ENCODE assay signal across 18 cellular contexts in the genomic region with DNA sequence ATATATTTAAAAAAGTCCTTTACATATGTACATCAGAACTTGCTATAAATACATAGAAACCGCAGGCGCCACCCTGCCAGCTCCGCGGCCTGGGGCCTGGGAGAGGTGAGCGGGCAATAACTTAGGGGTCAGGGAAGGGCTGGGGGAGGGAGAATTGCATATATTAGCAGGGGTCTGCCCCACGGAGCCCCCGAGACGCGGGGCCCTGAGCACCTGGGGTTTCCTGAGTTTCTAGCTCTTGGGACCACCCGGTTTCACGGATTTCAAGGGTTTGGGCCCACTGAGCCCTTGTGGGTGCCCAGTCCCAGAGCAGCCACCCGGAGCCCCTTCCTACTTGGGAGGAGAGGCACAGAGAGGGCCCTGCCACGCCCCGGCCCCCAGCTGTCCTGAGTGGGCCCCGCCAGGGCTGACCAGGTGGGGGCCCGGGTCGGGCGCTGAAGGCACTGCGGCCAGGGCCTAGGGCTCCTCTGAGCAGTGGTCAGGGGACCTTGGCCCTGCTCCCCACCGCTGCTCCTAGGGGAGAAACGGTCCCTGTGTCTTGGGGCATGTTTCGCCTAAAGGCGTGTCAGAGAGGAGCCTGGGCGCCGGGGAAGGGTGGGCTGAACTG. TPM values are rescaled to one million over a fixed set of nuclear protein-coding genes. Genes with fewer than 3 reads are reported as not detected.
DNase-seq lines count a peak whose midpoint lies in the region; ATAC-seq and TF ChIP-seq lines count a peak whose summit lies in the region.
"Had no signal": no experiment of that assay in that cellular context is flagged by ENCODE, and none has a peak within 500 bp of the region (broad histone marks: within the 10 kb centered on the region; RNA-seq: fewer than 3 reads in every experiment).

No MANE protein-coding gene starts in this region.

- no TSS peak for BruUV-seq in Calu3 (replicated peaks; lab: Mats Ljungman, UMichigan)

- peak overlapping the region; percentile 10 for H3K27ac ChIP-seq in CD4-positive, alpha-beta T cell (ENCODE audit: low read depth, low read length)
- H3K27ac ChIP-seq in HUES64 (ENCODE audit: low read depth, low read length) (0 out of 2 replicates have a peak overlapping the region, but pooled peaks have one; percentile 49), WERI-Rb-1 (peak overlapping the region; percentile 8; the same call in 1 of the 2 replicates)
- H3K27ac ChIP-seq: neural progenitor cell had no signal

- H3K36me3 ChIP-seq in HUES64 (ENCODE audit: insufficient read depth, low read length) (peaks cover 24% of the 10 kb centered on the region), WERI-Rb-1 (peaks cover 35% of the 10 kb centered on the region)
- H3K36me3 ChIP-seq: neural progenitor cell had no signal

- intact Hi-C loops in CD4-positive, alpha-beta T cell (cut with DNase I, micrococcal nuclease) = loop anchor here in 1 of 2 experiments (10.0 kb wide), 1 partner anchor 313 kb away; a partner anchor contains a TSS
- intact Hi-C loops in Calu3 (cut with micrococcal nuclease; ENCODE audit: unreplicated experiment) = no loop called here

- WGBS in HUES64 = 95% methylated on average over 25 of the region's 25 CpGs

- peak overlapping the region; percentile 30 for H3K4me3 Mint-ChIP-seq in CD4-positive, alpha-beta T cell
- H3K4me3 Mint-ChIP-seq in neural crest cell (peak overlapping the region; percentile 84), Calu3 (ENCODE audit: low read depth, unreplicated experiment) (no peak overlapping the region), nephron progenitor cell (no peak overlapping the region)
- H3K4me3 Mint-ChIP-seq: activated naive CD8-positive, alpha-beta T cell treated with anti-CD3 and anti-CD28 coated beads, Interleukin-2, amount 10 ng/mL, durations not matched to agents 7 days and 5 days; stimulated activated naive CD8-positive, alpha-beta T cell treated with anti-CD3 and anti-CD28 coated beads, Interleukin-15, Interleukin-2, amounts not matched to agents 100 ng/mL and 50 ng/mL, for 24 hours had no signal

- peak overlapping the region; percentile 69 for H3K27ac Mint-ChIP-seq in CD4-positive, alpha-beta T cell
- no peak overlapping the region for H3K27ac Mint-ChIP-seq in neural crest cell (ENCODE audit: unreplicated experiment)
- H3K27ac Mint-ChIP-seq in Calu3 (ENCODE audit: unreplicated experiment) = no peak overlapping the region
- H3K27ac Mint-ChIP-seq in nephron progenitor cell = no peak overlapping the region
- H3K27ac Mint-ChIP-seq: activated naive CD8-positive, alpha-beta T cell treated with anti-CD3 and anti-CD28 coated beads, Interleukin-2, amount 10 ng/mL, durations not matched to agents 7 days and 5 days; neural progenitor cell; stimulated activated naive CD8-positive, alpha-beta T cell treated with anti-CD3 and anti-CD28 coated beads, Interleukin-15, Interleukin-2, amounts not matched to agents 100 ng/mL and 50 ng/mL, for 24 hours had no signal

- ATAC-seq in CD4-positive, alpha-beta T cell (ENCODE audit: poor library complexity) = no peak
- ATAC-seq: effector memory CD8-positive, alpha-beta T cell; left lobe of liver had no signal

- CTCF ChIA-PET in CD4-positive, alpha-beta T cell (lab: Charles Lee) = no interaction called here
- CTCF ChIA-PET in Calu3 (lab: Charles Lee) = no interaction called here

- no peaks in the 10 kb centered on the region for H3K9me3 Mint-ChIP-seq in CD4-positive, alpha-beta T cell
- H3K9me3 Mint-ChIP-seq in neural crest cell = no peaks in the 10 kb centered on the region
- no peaks in the 10 kb centered on the region for H3K9me3 Mint-ChIP-seq in Calu3 (ENCODE audit: low read depth, unreplicated experiment)
- no peaks in the 10 kb centered on the region for H3K9me3 Mint-ChIP-seq in nephron progenitor cell
- H3K9me3 Mint-ChIP-seq: activated naive CD8-positive, alpha-beta T cell treated with anti-CD3 and anti-CD28 coated beads, Interleukin-2, amount 10 ng/mL, durations not matched to agents 7 days and 5 days; effector memory CD8-positive, alpha-beta T cell; neural progenitor cell; stimulated activated naive CD8-positive, alpha-beta T cell treated with anti-CD3 and anti-CD28 coated beads, Interleukin-15, Interleukin-2, amounts not matched to agents 100 ng/mL and 50 ng/mL, for 24 hours had no signal

- POLR2A ChIA-PET in CD4-positive, alpha-beta T cell (lab: Charles Lee) = interaction anchor here (1.1 kb wide), 1 partner anchor 41 kb away, joined by 4 read pairs; a partner anchor contains a TSS

- H3K4me3 ChIP-seq in HUES64 (ENCODE audit: low read length) (no peak overlapping the region), WERI-Rb-1 (ENCODE audit: low read depth, low read length) (no peak overlapping the region)
- H3K4me3 ChIP-seq: neural progenitor cell, tibial nerve had no signal

- TF ChIP-seq CTCF in CD4-positive, alpha-beta T cell (IDR thresholded peaks at IDR 0.05) = no peak
- no peak for TF ChIP-seq CTCF in WERI-Rb-1 (IDR thresholded peaks at IDR 0.05; ENCODE audit: low read depth, low read length)
- no peak for TF ChIP-seq CTCF in neural crest cell (conservative IDR thresholded peaks at IDR 0.05)
- TF ChIP-seq CTCF in Calu3 (IDR thresholded peaks at IDR 0.05; ENCODE audit: unreplicated experiment) = no peak
- TF ChIP-seq CTCF in nephron progenitor cell (IDR thresholded peaks at IDR 0.05) = no peak

- peaks cover 21% of the 10 kb centered on the region for H3K36me3 Mint-ChIP-seq in CD4-positive, alpha-beta T cell (ENCODE audit: low read depth)
- H3K36me3 Mint-ChIP-seq in neural crest cell (ENCODE audit: low read depth) (no peaks in the 10 kb centered on the region), Calu3 (ENCODE audit: insufficient read depth, unreplicated experiment) (peaks cover 63% of the 10 kb centered on the region), nephron progenitor cell (ENCODE audit: low read depth) (no peaks in the 10 kb centered on the region)
- H3K36me3 Mint-ChIP-seq: activated naive CD8-positive, alpha-beta T cell treated with anti-CD3 and anti-CD28 coated beads, Interleukin-2, amount 10 ng/mL, durations not matched to agents 7 days and 5 days; neural progenitor cell had no signal

- H3K4me1 Mint-ChIP-seq in CD4-positive, alpha-beta T cell (ENCODE audit: low read depth) = peaks cover 9% of the 10 kb centered on the region
- H3K4me1 Mint-ChIP-seq in neural crest cell (peaks cover 6% of the 10 kb centered on the region), Calu3 (ENCODE audit: low read depth, unreplicated experiment) (no peaks in the 10 kb centered on the region), nephron progenitor cell (peaks cover 14% of the 10 kb centered on the region)

- DNase-seq in CD4-positive, alpha-beta T cell = no peak
- DNase-seq in WERI-Rb-1 = no peak
- DNase-seq in neural crest cell (ENCODE audit: low read depth, low spot score) = no peak
- no peak for DNase-seq in Calu3
- DNase-seq in nephron progenitor cell = no peak
- DNase-seq in NCI-H2081 treated with DMSO at 0.1 percent for 48 hours (lab: John Stamatoyannopoulos, UW) = no peak
- DNase-seq: activated naive CD8-positive, alpha-beta T cell treated with anti-CD3 and anti-CD28 coated beads, Interleukin-2, amount 10 ng/mL, durations not matched to agents 7 days and 5 days; effector memory CD8-positive, alpha-beta T cell; NCI-H1694; NCI-H2227 treated with DMSO at 0.1 percent for 48 hours; NCI-H774; small intestine; stimulated activated CD4-positive, alpha-beta T cell treated with anti-CD3 and anti-CD28 coated beads, Interleukin-2, amount 100 ng/mL, for 48 hours had no signal

- H3K4me1 ChIP-seq in HUES64 (ENCODE audit: insufficient read depth, low read length) = 0 out of 2 replicates have a peak, but pooled peaks cover under 1% of the 10 kb centered on the region

- H3K27me3 ChIP-seq in CD4-positive, alpha-beta T cell (ENCODE audit: control insufficient read depth, insufficient read depth, low read length) = no peaks in the 10 kb centered on the region
- H3K27me3 ChIP-seq in HUES64 (ENCODE audit: insufficient read depth, low read length) = no peaks in the 10 kb centered on the region
- H3K27me3 ChIP-seq in WERI-Rb-1 (ENCODE audit: insufficient read depth, low read depth, severe bottlenecking) = no peaks in the 10 kb centered on the region
- H3K27me3 ChIP-seq: neural progenitor cell, tibial nerve had no signal

- no peaks in the 10 kb centered on the region for H3K27me3 Mint-ChIP-seq in CD4-positive, alpha-beta T cell
- no peaks in the 10 kb centered on the region for H3K27me3 Mint-ChIP-seq in neural crest cell (ENCODE audit: low read depth)
- no peaks in the 10 kb centered on the region for H3K27me3 Mint-ChIP-seq in Calu3 (ENCODE audit: unreplicated experiment)
- no peaks in the 10 kb centered on the region for H3K27me3 Mint-ChIP-seq in nephron progenitor cell (ENCODE audit: low read depth, poor library complexity)
- H3K27me3 Mint-ChIP-seq: activated naive CD8-positive, alpha-beta T cell treated with anti-CD3 and anti-CD28 coated beads, Interleukin-2, amount 10 ng/mL, durations not matched to agents 7 days and 5 days; effector memory CD8-positive, alpha-beta T cell; stimulated activated naive CD8-positive, alpha-beta T cell treated with anti-CD3 and anti-CD28 coated beads, Interleukin-15, Interleukin-2, amounts not matched to agents 100 ng/mL and 50 ng/mL, for 24 hours had no signal

- H3K9ac ChIP-seq in HUES64 (ENCODE audit: low read depth, low read length) = no peak overlapping the region; the same call in 1 of the 2 replicates
- H3K9ac ChIP-seq: neural progenitor cell had no signal

- no peaks in the 10 kb centered on the region for H3K9me3 ChIP-seq in CD4-positive, alpha-beta T cell (ENCODE audit: control insufficient read depth, low read length)
- H3K9me3 ChIP-seq in HUES64 (ENCODE audit: insufficient read depth, low read depth, low read length) (no peaks in the 10 kb centered on the region), WERI-Rb-1 (ENCODE audit: severe bottlenecking) (no peaks in the 10 kb centered on the region)
- H3K9me3 ChIP-seq: tibial nerve had no signal

RNA-seq across cellular contexts. Expression of a gene that starts 4.0 kb away (rescaled TPM):
- total RNA-seq in CD4-positive, alpha-beta T cell = 100 to 1,000 TPM; 174 to 175 TPM
- polyA plus RNA-seq in HUES64 (2013, experiment 1 of 2) = 361 TPM
- polyA plus RNA-seq in HUES64 (2013, experiment 2 of 2) = 387 TPM
- total RNA-seq in neural crest cell = 300 and 313 TPM in 2 replicates
- total RNA-seq in Calu3 (2022) = 246 and 251 TPM in 2 replicates

RNA-seq across cellular contexts. Expression of a gene that starts 12.6 kb away (rescaled TPM):
- total RNA-seq in CD4-positive, alpha-beta T cell = 10 to 100 TPM; 45.8 to 49.0 TPM
- 184 TPM for polyA plus RNA-seq in HUES64 (2013, experiment 1 of 2)
- 182 TPM for polyA plus RNA-seq in HUES64 (2013, experiment 2 of 2)
- total RNA-seq in neural crest cell (256 and 257 TPM in 2 replicates), Calu3 (2022) (141 and 144 TPM in 2 replicates)

RNA-seq across cellular contexts. Expression of a gene that starts 40.8 kb away (rescaled TPM):
- 100 to 1,000 TPM; 861 to 878 TPM for total RNA-seq in CD4-positive, alpha-beta T cell
- 10.3 TPM for polyA plus RNA-seq in HUES64 (2013, experiment 1 of 2)
- polyA plus RNA-seq in HUES64 (2013, experiment 2 of 2) = 13.8 TPM
- total RNA-seq in neural crest cell = 1.6 and 1.7 TPM in 2 replicates
- total RNA-seq in Calu3 (2022) = 10.4 and 12.0 TPM in 2 replicates

Comparison
In these comparisons a context has a peak if more than half of its experiments do, and no peak if none do; other contexts are left out.
1. H3K4me3 Mint-ChIP-seq: peak in CD4-positive, alpha-beta T cell (single experiment) and neural crest cell (single experiment); none in Calu3 (single experiment) and nephron progenitor cell (single experiment).
2. RNA of a gene that starts 40.8 kb away (total RNA-seq): 861 to 878 TPM in CD4-positive, alpha-beta T cell; 10.4 to 12.0 TPM in Calu3 and 1.6 to 1.7 TPM in neural crest cell; every median in the first group is over 10 times any median in the second.
3. Peak in every context shown above with its lines, with median percentiles within 50 percentile points of each other: H3K27ac ChIP-seq.